28 cellular contexts compared by ENCODE assay signal in the genomic region with DNA sequence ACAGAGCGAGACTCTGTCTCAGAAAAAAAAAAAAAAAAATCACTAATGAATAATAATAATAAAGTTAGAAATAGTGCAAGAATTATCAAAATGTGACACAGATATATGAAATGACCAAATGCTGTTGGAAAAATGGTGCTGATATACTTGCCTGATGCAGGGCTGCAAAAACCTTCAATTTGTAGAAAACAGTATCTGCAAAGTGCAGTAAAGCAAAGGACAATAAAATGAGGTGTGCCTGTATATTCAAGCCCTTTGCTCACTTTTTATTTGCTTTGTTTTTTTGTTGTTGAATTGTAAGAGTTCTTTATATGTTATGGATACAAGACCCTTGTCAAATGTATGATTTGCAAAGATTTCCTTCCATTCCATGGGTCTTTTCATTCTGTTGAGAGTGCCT.
"Had no signal": no experiment of that assay in that cellular context is flagged by ENCODE, and none has a peak within 500 bp of the region (broad histone marks: within the 10 kb centered on the region; RNA-seq: fewer than 3 reads in every experiment).

No MANE protein-coding gene starts in this region.

- H3K9ac ChIP-seq: neural progenitor cell, parathyroid adenoma had no signal

- H3K27me3 Mint-ChIP-seq: progenitor cell of endocrine pancreas had no signal

- H3K27me3 ChIP-seq: neural progenitor cell, right lobe of liver, tibial nerve, upper lobe of left lung had no signal

- DNase-seq: cortex of kidney; effector memory CD8-positive, alpha-beta T cell; erythroblast; esophagus squamous epithelium; foreskin melanocyte; glutamatergic neuron; heart right ventricle; hippocampal formation; immature natural killer cell; islet precursor cell; kidney glomerular epithelial cell; mesenchymal stem cell; mucosa of descending colon; naive thymus-derived CD4-positive, alpha-beta T cell; right lobe of liver; small intestine; stimulated activated CD4-positive, alpha-beta T cell treated with anti-CD3 and anti-CD28 coated beads, Interleukin-15, amount 100 ng/mL, for 24 hours; stimulated activated CD4-positive, alpha-beta T cell treated with anti-CD3 and anti-CD28 coated beads, Interleukin-2, amount 100 ng/mL, for 48 hours; stimulated activated naive CD4-positive, alpha-beta T cell treated with Interleukin-2 at 50 U/mL for 16 hours; upper lobe of left lung had no signal

- H3K27ac ChIP-seq: esophagus squamous epithelium, heart right ventricle, neural progenitor cell, parathyroid adenoma, right lobe of liver, thoracic aorta, tibial nerve, upper lobe of left lung had no signal

- H3K4me2 ChIP-seq: neural progenitor cell had no signal

- H3K9me3 Mint-ChIP-seq: effector memory CD8-positive, alpha-beta T cell; immature natural killer cell; nephron; neural progenitor cell had no signal

- H3K27ac Mint-ChIP-seq: effector memory CD8-positive, alpha-beta T cell; immature natural killer cell; mesothelial cell of epicardium; nephron; neural progenitor cell; progenitor cell of endocrine pancreas had no signal

- ATAC-seq: effector memory CD8-positive, alpha-beta T cell; heart right ventricle; mucosa of descending colon; naive thymus-derived CD4-positive, alpha-beta T cell; right lobe of liver had no signal

- H3K36me3 ChIP-seq: esophagus squamous epithelium, heart right ventricle, neural progenitor cell, right lobe of liver, thoracic aorta, tibial nerve, upper lobe of left lung had no signal

- H3K9me3 ChIP-seq: esophagus squamous epithelium, heart right ventricle, mucosa of descending colon, right lobe of liver, thoracic aorta, tibial nerve, upper lobe of left lung had no signal

- H2AFZ ChIP-seq: neural progenitor cell, parathyroid adenoma had no signal

- H3K36me3 Mint-ChIP-seq: immature natural killer cell; mesothelial cell of epicardium; naive thymus-derived CD4-positive, alpha-beta T cell; neural progenitor cell had no signal

- H3K4me1 ChIP-seq: esophagus squamous epithelium, neural progenitor cell, parathyroid adenoma, right lobe of liver, tibial nerve, upper lobe of left lung had no signal

- H3K4me3 ChIP-seq: esophagus squamous epithelium, heart right ventricle, lung, mucosa of descending colon, neural progenitor cell, right lobe of liver, thoracic aorta, tibial nerve, upper lobe of left lung had no signal

- H3K79me2 ChIP-seq: parathyroid adenoma had no signal

- H3K4me1 Mint-ChIP-seq: immature natural killer cell, mesothelial cell of epicardium, nephron, neural progenitor cell had no signal

- H3K4me3 Mint-ChIP-seq: effector memory CD8-positive, alpha-beta T cell; immature natural killer cell; mesothelial cell of epicardium; naive thymus-derived CD4-positive, alpha-beta T cell; nephron; neural progenitor cell had no signal
